1 cellular context compared by ENCODE assay signal in genomic region chr5:172046613-172047012, GRCh38.
TF ChIP-seq lines count a peak whose summit lies in the region.

No MANE protein-coding gene starts in this region.

TF ChIP-seq in GM12878, 131 proteins besides CTCF, POLR2A, EP300 and RAD21 (continued from another document):
- peak; percentile 65 for TF ChIP-seq ZBTB40 (IDR thresholded peaks at IDR 0.05; ENCODE audit: borderline replicate concordance)
TF ChIP-seq in GM12878: peak in this region for 1.
